Comparison of ENCODE assay signal across 8 cellular contexts in genomic region chr17:21019976-21020575, GRCh38. TPM values are rescaled to one million over a fixed set of nuclear protein-coding genes. Genes with fewer than 3 reads are reported as not detected.
DNase-seq lines count a peak whose midpoint lies in the region; ATAC-seq and TF ChIP-seq lines count a peak whose summit lies in the region.

No MANE protein-coding gene starts in this region.

- peak; percentile 79 for DNase-seq in activated effector memory CD4-positive, alpha-beta T cell treated with anti-CD3 and anti-CD28 coated beads, Interleukin-2, amount 50 U/mL, for 16 hours
- no peak for DNase-seq in activated effector memory CD4-positive, alpha-beta T cell treated with Interleukin-2 at 50 U/mL for 16 hours
- DNase-seq in NCI-H510A treated with DMSO at 0.1 percent for 48 hours (lab: John Stamatoyannopoulos, UW) (peak; percentile 23), ascending aorta (ENCODE audit: low spot score in 2 of 2) (no peak), left kidney (ENCODE audit: low read depth, low spot score) (peak; percentile 58)

- peaks cover 3 to 4% of the 10 kb centered on the region in 2 donors for H3K4me1 ChIP-seq in ascending aorta

- H3K9me3 ChIP-seq in ascending aorta: no peaks in the 10 kb centered on the region

- H3K36me3 ChIP-seq in ascending aorta: peaks cover 57 to 72% of the 10 kb centered on the region in 2 donors

- ATAC-seq in GM21447 (IDR thresholded peaks at IDR 0.05; ENCODE audit: unreplicated experiment): no peak
- ATAC-seq in GM21825 (IDR thresholded peaks at IDR 0.05; ENCODE audit: unreplicated experiment): no peak
- ATAC-seq in GM21619 (IDR thresholded peaks at IDR 0.05; ENCODE audit: unreplicated experiment): no peak

- peak in 2 of 3 experiments; percentile 33 to 52 for TF ChIP-seq CTCF in ascending aorta (IDR thresholded peaks at IDR 0.05)

- intact Hi-C loops in ascending aorta (cut with DNase I): loop anchor here (1.0 kb wide), 1 partner anchor 23 kb away; the partner anchor contains the start of gene USP22

- no peak overlapping the region for H3K4me3 ChIP-seq in ascending aorta

- H3K27ac ChIP-seq in ascending aorta: no peak overlapping the region

- no peaks in the 10 kb centered on the region for H3K27me3 ChIP-seq in ascending aorta

RNA-seq across cellular contexts. Expression of gene USP22, which starts 22.7 kb away (rescaled TPM):
- total RNA-seq in ascending aorta: 170 TPM

Comparison
In these comparisons a context has a peak if more than half of its experiments do, and no peak if none do; other contexts are left out.
1. DNase-seq: peak in activated effector memory CD4-positive, alpha-beta T cell treated with anti-CD3 and anti-CD28 coated beads, Interleukin-2, amount 50 U/mL, for 16 hours (single experiment), NCI-H510A treated with DMSO at 0.1 percent for 48 hours (single experiment) and left kidney (single experiment); none in activated effector memory CD4-positive, alpha-beta T cell treated with Interleukin-2 at 50 U/mL for 16 hours (single experiment) and ascending aorta (0 of 2).